8 cellular contexts compared by ENCODE assay signal in genomic region chr16:67917852-67918236, GRCh38. TPM values are rescaled to one million over a fixed set of nuclear protein-coding genes. Genes with fewer than 3 reads are reported as not detected.
DNase-seq lines count a peak whose midpoint lies in the region.

No MANE protein-coding gene starts in this region.

- intact Hi-C loops in activated naive CD4-positive, alpha-beta T cell treated with anti-CD3 and anti-CD28 coated beads for 36 hours (cut with micrococcal nuclease), result loop anchor here (1.0 to 5.0 kb wide), 6 partner anchors 10 to 356 kb away; partner anchors contain the start of genes CTCF and THAP11

- H3K4me3 ChIP-seq in neuronal stem cell (ENCODE audit: low read length in 2 of 2), result no peak overlapping the region

- DNase-seq in activated naive CD4-positive, alpha-beta T cell treated with anti-CD3 and anti-CD28 coated beads for 36 hours, result peak; percentile 81
- DNase-seq in activated naive CD4-positive, alpha-beta T cell treated with anti-CD3 and anti-CD28 coated beads, Interleukin-2, amount 10 ng/mL, durations not matched to agents 7 days and 5 days, result no peak
- peak; percentile 57 for DNase-seq in activated naive CD4-positive, alpha-beta T cell treated with anti-CD3 and anti-CD28 coated beads, Interleukin-2, amount 50 U/mL, for 16 hours
- DNase-seq in iris pigment epithelial cell (ENCODE audit: low read depth) (peak; percentile 87), neuronal stem cell (ENCODE audit: low spot score) (no peak), NCI-H146 treated with DMSO at 0.1 percent for 48 hours (lab: John Stamatoyannopoulos, UW; ENCODE audit: unreplicated experiment) (no peak), mesenteric fat pad (ENCODE audit: low spot score) (no peak)

- H2AK5ac ChIP-seq in neuronal stem cell (ENCODE audit: low read depth, low read length), result no peak overlapping the region

- H2BK120ac ChIP-seq in neuronal stem cell (ENCODE audit: low read depth, low read length), result no peak overlapping the region

- H3K79me1 ChIP-seq in neuronal stem cell (ENCODE audit: low read depth, low read length), result peaks cover 25% of the 10 kb centered on the region

- CTCF ChIA-PET in activated naive CD4-positive, alpha-beta T cell treated with anti-CD3 and anti-CD28 coated beads for 36 hours (lab: Charles Lee), result interaction anchor here (0.5 to 4.7 kb wide), 5 partner anchors 33 to 849 kb away, joined by 3 to 25 read pairs (median 3); partner anchors contain the start of gene NRN1L
- CTCF ChIA-PET in activated naive CD4-positive, alpha-beta T cell treated with anti-CD3 and anti-CD28 coated beads, Interleukin-2, amount 10 ng/mL, durations not matched to agents 7 days and 5 days (lab: Charles Lee), result interaction anchor here (0.7 to 2.4 kb wide), 5 partner anchors 11 to 101 kb away, joined by 3 to 10 read pairs (median 6); no protein-coding TSS in a partner anchor

- no peak overlapping the region for H3K18ac ChIP-seq in neuronal stem cell (ENCODE audit: low read length)

- H2BK12ac ChIP-seq in neuronal stem cell (ENCODE audit: low read length), result no peak overlapping the region

- no peaks in the 10 kb centered on the region for H3K9me3 ChIP-seq in neuronal stem cell (replicated peaks in 1 of 2; ENCODE audit: control insufficient read depth in 2 of 2, insufficient read depth in 1 of 2, low read depth in 1 of 2, low read length in 2 of 2)

- no peak overlapping the region for H3K4ac ChIP-seq in neuronal stem cell (ENCODE audit: low read length)

- no peak overlapping the region for H3K4me2 ChIP-seq in neuronal stem cell (ENCODE audit: insufficient read depth, low read length, poor library complexity, severe bottlenecking)

- H3K36me3 Mint-ChIP-seq in activated naive CD4-positive, alpha-beta T cell treated with anti-CD3 and anti-CD28 coated beads for 36 hours (ENCODE audit: low read depth), result peaks cover 2% of the 10 kb centered on the region
- H3K36me3 Mint-ChIP-seq in activated naive CD4-positive, alpha-beta T cell treated with anti-CD3 and anti-CD28 coated beads, Interleukin-2, amount 10 ng/mL, durations not matched to agents 7 days and 5 days, result peaks cover 2% of the 10 kb centered on the region

- no peak overlapping the region for H4K91ac ChIP-seq in neuronal stem cell (ENCODE audit: low read depth, low read length, poor library complexity)

- no peak overlapping the region for H4K8ac ChIP-seq in neuronal stem cell (ENCODE audit: low read depth, low read length)

- no peak overlapping the region for H2AFZ ChIP-seq in neuronal stem cell (ENCODE audit: low read length)

- H3K27ac ChIP-seq in temporal lobe (ENCODE audit: low read depth, low read length), result peak overlapping the region; percentile 82
- no peak overlapping the region for H3K27ac ChIP-seq in neuronal stem cell (replicated peaks; ENCODE audit: low read length)

- H3K9ac ChIP-seq in neuronal stem cell (ENCODE audit: low read depth, low read length, poor library complexity), result no peak overlapping the region

- WGBS in neuronal stem cell (ENCODE audit: extremely low coverage in 2 of 2, insufficient read length in 2 of 2, insufficient replicate concordance in 1 of 2), 2 donors, result no CpG with 5 or more reads among the region's 4 CpGs

- no peak overlapping the region for H3K14ac ChIP-seq in neuronal stem cell (ENCODE audit: low read length)

- no peaks in the 10 kb centered on the region for H3K27me3 ChIP-seq in neuronal stem cell (ENCODE audit: control insufficient read depth in 3 of 3, insufficient read depth in 3 of 3, low read depth in 1 of 3, low read length in 3 of 3)

- H2BK5ac ChIP-seq in neuronal stem cell (ENCODE audit: low read length), result no peak overlapping the region

- H3K36me3 ChIP-seq in neuronal stem cell (replicated peaks in 1 of 2; ENCODE audit: control insufficient read depth in 2 of 2, insufficient read depth in 2 of 2, low read length in 2 of 2), result peaks cover 14 to 44% of the 10 kb centered on the region in 2 donors

- no peak overlapping the region for H2BK15ac ChIP-seq in neuronal stem cell (ENCODE audit: low read length)

- H3K23ac ChIP-seq in neuronal stem cell (ENCODE audit: low read depth, low read length, poor library complexity), result no peak overlapping the region

- peaks cover 0 to 2% of the 10 kb centered on the region in 2 donors for H3K4me1 ChIP-seq in neuronal stem cell (ENCODE audit: control insufficient read depth in 2 of 2, insufficient read depth in 1 of 2, low read depth in 1 of 2, low read length in 2 of 2)

- H3K4me1 Mint-ChIP-seq in activated naive CD4-positive, alpha-beta T cell treated with anti-CD3 and anti-CD28 coated beads for 36 hours (ENCODE audit: low read depth), result peaks cover 38% of the 10 kb centered on the region
- H3K4me1 Mint-ChIP-seq in activated naive CD4-positive, alpha-beta T cell treated with anti-CD3 and anti-CD28 coated beads, Interleukin-2, amount 10 ng/mL, durations not matched to agents 7 days and 5 days, result peaks cover 14% of the 10 kb centered on the region

- peak overlapping the region; percentile 89 for H3K27ac Mint-ChIP-seq in activated naive CD4-positive, alpha-beta T cell treated with anti-CD3 and anti-CD28 coated beads for 36 hours
- no peak overlapping the region for H3K27ac Mint-ChIP-seq in activated naive CD4-positive, alpha-beta T cell treated with anti-CD3 and anti-CD28 coated beads, Interleukin-2, amount 10 ng/mL, durations not matched to agents 7 days and 5 days

- no peak overlapping the region for H3K4me3 Mint-ChIP-seq in activated naive CD4-positive, alpha-beta T cell treated with anti-CD3 and anti-CD28 coated beads for 36 hours
- H3K4me3 Mint-ChIP-seq in activated naive CD4-positive, alpha-beta T cell treated with anti-CD3 and anti-CD28 coated beads, Interleukin-2, amount 10 ng/mL, durations not matched to agents 7 days and 5 days, result no peak overlapping the region

- H3K27me3 Mint-ChIP-seq in activated naive CD4-positive, alpha-beta T cell treated with anti-CD3 and anti-CD28 coated beads for 36 hours (ENCODE audit: low read depth), result no peaks in the 10 kb centered on the region
- no peaks in the 10 kb centered on the region for H3K27me3 Mint-ChIP-seq in activated naive CD4-positive, alpha-beta T cell treated with anti-CD3 and anti-CD28 coated beads, Interleukin-2, amount 10 ng/mL, durations not matched to agents 7 days and 5 days

- no peaks in the 10 kb centered on the region for H3K9me3 Mint-ChIP-seq in activated naive CD4-positive, alpha-beta T cell treated with anti-CD3 and anti-CD28 coated beads for 36 hours
- no peaks in the 10 kb centered on the region for H3K9me3 Mint-ChIP-seq in activated naive CD4-positive, alpha-beta T cell treated with anti-CD3 and anti-CD28 coated beads, Interleukin-2, amount 10 ng/mL, durations not matched to agents 7 days and 5 days

RNA-seq across cellular contexts. Expression of gene CTRL, which starts 13.8 kb away (rescaled TPM):
- total RNA-seq in activated naive CD4-positive, alpha-beta T cell treated with anti-CD3 and anti-CD28 coated beads for 36 hours, result 1 to 10 TPM; 1.5 to 1.8 TPM
- total RNA-seq in temporal lobe (3.4 TPM), mesenteric fat pad (1.3 TPM)
- 0.46 TPM for polyA plus RNA-seq in neuronal stem cell (2013, experiment 1 of 2)
- polyA plus RNA-seq in neuronal stem cell (2013, experiment 2 of 2), result 0.43 TPM

RNA-seq across cellular contexts. Expression of gene PSMB10, which starts 18.8 kb away (rescaled TPM):
- 100 to 1,000 TPM; 138 to 147 TPM for total RNA-seq in activated naive CD4-positive, alpha-beta T cell treated with anti-CD3 and anti-CD28 coated beads for 36 hours
- total RNA-seq in temporal lobe (11.3 TPM), mesenteric fat pad (53.8 TPM)
- polyA plus RNA-seq in neuronal stem cell (2013, experiment 1 of 2), result 9.9 TPM
- polyA plus RNA-seq in neuronal stem cell (2013, experiment 2 of 2), result 10.6 TPM

RNA-seq across cellular contexts. Expression of gene PSKH1, which starts 24.8 kb away (rescaled TPM):
- 1 to 10 TPM; 7.1 to 8.0 TPM for total RNA-seq in activated naive CD4-positive, alpha-beta T cell treated with anti-CD3 and anti-CD28 coated beads for 36 hours
- total RNA-seq in temporal lobe (5.9 TPM), mesenteric fat pad (28.6 TPM)
- polyA plus RNA-seq in neuronal stem cell (2013, experiment 1 of 2), result 34.6 TPM
- polyA plus RNA-seq in neuronal stem cell (2013, experiment 2 of 2), result 30.4 TPM

RNA-seq across cellular contexts. Expression of gene LCAT, which starts 26.1 kb away (rescaled TPM):
- total RNA-seq in activated naive CD4-positive, alpha-beta T cell treated with anti-CD3 and anti-CD28 coated beads for 36 hours, result 10 to 100 TPM in 1 of 2 experiments, 1 to 10 TPM in 1; 9.1 to 10.0 TPM
- total RNA-seq in temporal lobe (1.2 TPM), mesenteric fat pad (32.1 TPM)
- 13.5 TPM for polyA plus RNA-seq in neuronal stem cell (2013, experiment 1 of 2)
- 14.5 TPM for polyA plus RNA-seq in neuronal stem cell (2013, experiment 2 of 2)

RNA-seq across cellular contexts. Expression of gene NRN1L, which starts 33.2 kb away (rescaled TPM):
- not detected for total RNA-seq in activated naive CD4-positive, alpha-beta T cell treated with anti-CD3 and anti-CD28 coated beads for 36 hours
- not detected for total RNA-seq in temporal lobe
- 0.70 TPM for polyA plus RNA-seq in neuronal stem cell (2013, experiment 1 of 2)
- polyA plus RNA-seq in neuronal stem cell (2013, experiment 2 of 2), result 0.42 TPM
- not detected for total RNA-seq in mesenteric fat pad

Comparison
In these comparisons a context has a peak if more than half of its experiments do, and no peak if none do; other contexts are left out.
1. DNase-seq: peak in activated naive CD4-positive, alpha-beta T cell treated with anti-CD3 and anti-CD28 coated beads for 36 hours (single experiment), activated naive CD4-positive, alpha-beta T cell treated with anti-CD3 and anti-CD28 coated beads, Interleukin-2, amount 50 U/mL, for 16 hours (single experiment) and iris pigment epithelial cell (single experiment); none in activated naive CD4-positive, alpha-beta T cell treated with anti-CD3 and anti-CD28 coated beads, Interleukin-2, amount 10 ng/mL, durations not matched to agents 7 days and 5 days (single experiment), neuronal stem cell (single experiment), NCI-H146 treated with DMSO at 0.1 percent for 48 hours (single experiment) and mesenteric fat pad (single experiment).